Comparison of ENCODE assay signal across 18 cellular contexts in the genomic region with DNA sequence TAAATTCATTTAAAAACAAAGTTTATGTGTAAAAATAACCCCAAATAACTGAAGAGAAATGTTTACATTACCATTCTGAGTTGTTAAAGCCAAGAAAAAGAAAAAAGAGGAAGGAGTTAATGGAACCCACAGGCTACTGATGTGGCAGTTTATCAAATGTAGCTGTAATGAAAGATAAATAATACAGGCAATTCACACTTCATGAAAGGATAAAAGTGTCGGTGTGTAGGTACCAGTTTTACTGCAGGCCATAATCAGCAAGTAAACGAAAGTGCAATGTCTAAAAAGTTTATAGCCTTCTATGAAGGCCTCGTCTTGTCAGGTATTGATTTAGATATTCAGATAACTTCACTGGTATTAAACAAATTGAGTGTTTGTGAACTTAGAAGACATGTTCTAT.
"Had no signal": no experiment of that assay in that cellular context is flagged by ENCODE, and none has a peak within 500 bp of the region (broad histone marks: within the 10 kb centered on the region; RNA-seq: fewer than 3 reads in every experiment).

No MANE protein-coding gene starts in this region.

- DNase-seq: colonic mucosa; dermis blood vessel endothelial cell; esophagus squamous epithelium; foreskin fibroblast; immature natural killer cell; left ventricle myocardium inferior; lower lobe of right lung; midbrain; naive B cell; posterior cingulate gyrus; stimulated activated CD4-positive, alpha-beta T cell treated with anti-CD3 and anti-CD28 coated beads, Interleukin-12 subunit alpha, Interleukin-12 subunit beta, amount 100 ng/mL, for 4 hours; stimulated activated naive CD4-positive, alpha-beta T cell; trophoblast cell had no signal

- H3K4me1 Mint-ChIP-seq: immature natural killer cell, memory B cell, naive B cell, nephron had no signal

- ATAC-seq: lower lobe of right lung, sciatic nerve had no signal

- H3K27me3 ChIP-seq: colonic mucosa, esophagus squamous epithelium had no signal

- H3K4me3 Mint-ChIP-seq: immature natural killer cell, memory B cell, naive B cell, nephron had no signal

- H3K4me3 ChIP-seq: colonic mucosa, esophagus squamous epithelium, left ventricle myocardium inferior, lower lobe of right lung, skin epidermis had no signal

- H3K4me1 ChIP-seq: colonic mucosa, esophagus squamous epithelium, left ventricle myocardium inferior, lower lobe of right lung had no signal

- H3K27ac Mint-ChIP-seq: memory B cell, nephron had no signal

- FAIRE-seq: keratinocyte had no signal

- H3K9me3 Mint-ChIP-seq: memory B cell, nephron had no signal

- H3K27ac ChIP-seq: colonic mucosa, esophagus squamous epithelium, left ventricle myocardium inferior, lower lobe of right lung, skin epidermis had no signal

- H3K9me3 ChIP-seq: colonic mucosa, esophagus squamous epithelium, lower lobe of right lung had no signal

- H3K27me3 Mint-ChIP-seq: memory B cell, naive B cell had no signal

- H3K36me3 ChIP-seq: colonic mucosa had no signal
